ENCODE assay signal across 10 cellular contexts in the genomic region with DNA sequence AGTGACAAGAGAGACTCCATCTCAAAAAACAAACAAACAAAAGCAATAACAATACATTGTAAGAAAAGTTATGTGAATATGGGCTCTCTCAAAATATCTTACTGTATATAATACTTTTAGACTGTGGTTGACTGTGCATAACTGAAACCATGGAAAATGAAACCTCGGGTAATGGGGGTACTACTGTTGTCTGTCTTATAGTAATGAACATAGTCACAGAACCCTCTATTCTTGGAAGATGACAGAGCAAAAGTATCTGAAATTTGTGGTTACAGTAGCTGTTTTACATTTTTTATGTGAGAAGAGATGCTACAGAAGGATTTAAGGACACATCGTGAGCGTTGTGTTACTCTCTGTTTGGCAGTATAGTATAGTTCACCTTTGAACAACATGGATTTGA.
DNase-seq lines count a peak whose midpoint lies in the region; ATAC-seq lines count a peak whose summit lies in the region.
"Had no signal": no experiment of that assay in that cellular context is flagged by ENCODE, and none has a peak within 500 bp of the region (broad histone marks: within the 10 kb centered on the region; RNA-seq: fewer than 3 reads in every experiment).

No MANE protein-coding gene starts in this region.

- no peaks in the 10 kb centered on the region for H3K27me3 Mint-ChIP-seq in T-helper 17 cell
- H3K27me3 Mint-ChIP-seq in naive thymus-derived CD8-positive, alpha-beta T cell = no peaks in the 10 kb centered on the region

- ATAC-seq in GM18519 (IDR thresholded peaks at IDR 0.05; ENCODE audit: low FRiP score, unreplicated experiment) = peak; percentile 59
- peak; percentile 54 for ATAC-seq in HG02798 (IDR thresholded peaks at IDR 0.05; ENCODE audit: poor library complexity, unreplicated experiment)
- ATAC-seq in T-helper 17 cell = peak; percentile 47
- ATAC-seq in naive thymus-derived CD8-positive, alpha-beta T cell = peak; percentile 41 to 58

- H3K9me3 ChIP-seq in T-helper 17 cell (ENCODE audit: control insufficient read depth, low read length, poor library complexity, severe bottlenecking) = no peaks in the 10 kb centered on the region

- H3K4me3 Mint-ChIP-seq in T-helper 17 cell = peak overlapping the region; percentile 67
- H3K4me3 Mint-ChIP-seq in naive thymus-derived CD8-positive, alpha-beta T cell = peak overlapping the region in 7 of 10 donors; percentile 1 to 66 (median 54)

- POLR2A ChIA-PET in naive thymus-derived CD8-positive, alpha-beta T cell (lab: Charles Lee) = interaction anchor here (1.1 kb wide), 1 partner anchor 28 kb away, joined by 3 read pairs; no protein-coding TSS in a partner anchor

- H3K27ac Mint-ChIP-seq in T-helper 17 cell = peak overlapping the region; percentile 24
- peak overlapping the region in 8 of 10 donors; percentile 2 to 76 (median 47) for H3K27ac Mint-ChIP-seq in naive thymus-derived CD8-positive, alpha-beta T cell

- peaks cover 58% of the 10 kb centered on the region for H3K4me1 Mint-ChIP-seq in T-helper 17 cell
- peaks cover 31 to 77% (median 74%) of the 10 kb centered on the region in 4 donors for H3K4me1 Mint-ChIP-seq in naive thymus-derived CD8-positive, alpha-beta T cell

- no peaks in the 10 kb centered on the region for H3K9me3 Mint-ChIP-seq in naive thymus-derived CD8-positive, alpha-beta T cell

- DNase-seq in T-helper 17 cell (no peak), NCI-H446 treated with DMSO at 0.1 percent for 48 hours (lab: John Stamatoyannopoulos, UW) (no peak), NCI-H187 treated with DMSO at 0.1 percent for 48 hours (lab: John Stamatoyannopoulos, UW) (no peak), DMS 273 treated with DMSO at 0.1 percent for 48 hours (lab: John Stamatoyannopoulos, UW) (no peak), DMS153 treated with DMSO at 0.1 percent for 48 hours (lab: John Stamatoyannopoulos, UW; ENCODE audit: unreplicated experiment) (no peak)
- DNase-seq in naive thymus-derived CD8-positive, alpha-beta T cell = no peak
- DNase-seq: retina, Right ventricle myocardium superior had no signal

- H3K36me3 Mint-ChIP-seq in T-helper 17 cell (ENCODE audit: low read depth) = peaks cover 2% of the 10 kb centered on the region
- H3K36me3 Mint-ChIP-seq in naive thymus-derived CD8-positive, alpha-beta T cell = peaks cover 0 to 8% (median 0%) of the 10 kb centered on the region in 3 donors
